ENCODE assay signal across 1 cellular context in genomic region chr10:86521620-86522384, GRCh38.
TF ChIP-seq lines count a peak whose summit lies in the region.

TSS of gene WAPL (minus strand) at chr10:86521792. CDS start at chr10:86518069, 3,723 bp downstream.

TF ChIP-seq in HepG2, 621 proteins besides CTCF, POLR2A, EP300 and RAD21 (continued from another document and continues in another):
- TF ChIP-seq CREB3 (CRISPR knock-in tag; IDR thresholded peaks at IDR 0.05) (peak; percentile 72; the same call in 1 of the 2 replicates), JUND (CRISPR knock-in tag; IDR thresholded peaks at IDR 0.05) (peak; percentile 24; the same call in 1 of the 2 replicates), ZNF207 (IDR thresholded peaks at IDR 0.05; ENCODE audit: borderline replicate concordance) (no peak), ZNF839 (CRISPR knock-in tag; IDR thresholded peaks at IDR 0.05; ENCODE audit: borderline replicate concordance) (no peak), ATF6 (CRISPR knock-in tag; conservative IDR thresholded peaks at IDR 0.05) (no peak), HDAC6 (IDR thresholded peaks at IDR 0.05; ENCODE audit: low read depth, low read length) (no peak), ZNF530 (CRISPR knock-in tag; IDR thresholded peaks at IDR 0.05; ENCODE audit: low read depth) (no peak), NR3C1 (CRISPR knock-in tag; IDR thresholded peaks at IDR 0.05) (no peak), RCOR2 (CRISPR knock-in tag; IDR thresholded peaks at IDR 0.05) (no peak), ZKSCAN5 (CRISPR knock-in tag; IDR thresholded peaks at IDR 0.05) (no peak), CC2D1A (CRISPR knock-in tag; IDR thresholded peaks at IDR 0.05) (no peak), SIX1 (CRISPR knock-in tag; IDR thresholded peaks at IDR 0.05; ENCODE audit: borderline replicate concordance) (no peak), SP5 (CRISPR knock-in tag; IDR thresholded peaks at IDR 0.05; ENCODE audit: borderline replicate concordance, low read depth) (no peak), ERF (CRISPR knock-in tag; IDR thresholded peaks at IDR 0.05) (peak; percentile 81), ZSCAN25 (CRISPR knock-in tag; IDR thresholded peaks at IDR 0.05) (no peak), ZNF275 (CRISPR knock-in tag; IDR thresholded peaks at IDR 0.05; ENCODE audit: borderline replicate concordance) (peak; percentile 57; the same call in 1 of the 2 replicates), PBX3 (CRISPR knock-in tag; IDR thresholded peaks at IDR 0.05; ENCODE audit: borderline replicate concordance) (peak; percentile 56; the same call in 1 of the 2 replicates), NKX3-1 (CRISPR knock-in tag; IDR thresholded peaks at IDR 0.05) (no peak), KDM5A (IDR thresholded peaks at IDR 0.05; ENCODE audit: borderline replicate concordance, low read length) (peak; percentile 45; the same call in 1 of the 2 replicates), ZBTB20 (CRISPR knock-in tag; IDR thresholded peaks at IDR 0.05; ENCODE audit: borderline replicate concordance, low read depth) (no peak), SMAD9 (CRISPR knock-in tag; IDR thresholded peaks at IDR 0.05) (no peak), KDM3A (CRISPR knock-in tag; IDR thresholded peaks at IDR 0.05; ENCODE audit: low read depth) (peak; percentile 54; the same call in 1 of the 2 replicates), ZNF10 (CRISPR knock-in tag; IDR thresholded peaks at IDR 0.05; ENCODE audit: borderline replicate concordance, low read depth) (no peak), ZNF513 (CRISPR knock-in tag; conservative IDR thresholded peaks at IDR 0.05) (no peak), CEBPG (CRISPR knock-in tag; IDR thresholded peaks at IDR 0.05) (no peak), ZNF572 (CRISPR knock-in tag; IDR thresholded peaks at IDR 0.05) (no peak), KLF16 (CRISPR knock-in tag; IDR thresholded peaks at IDR 0.05) (0 out of 4 replicates have a peak, but pooled peaks of 1 of the 2 experiments have one; percentile 48), ZNF280D (CRISPR knock-in tag; IDR thresholded peaks at IDR 0.05) (no peak), ZNF782 (CRISPR knock-in tag; IDR thresholded peaks at IDR 0.05; ENCODE audit: borderline replicate concordance) (0 out of 2 replicates have a peak, but pooled peaks have one; percentile 43), ZNF7 (CRISPR knock-in tag; IDR thresholded peaks at IDR 0.05) (0 out of 2 replicates have a peak, but pooled peaks have one; percentile 6), MZF1 (CRISPR knock-in tag; IDR thresholded peaks at IDR 0.05; ENCODE audit: borderline replicate concordance) (no peak), NONO (IDR thresholded peaks at IDR 0.05) (no peak), NONO (CRISPR knock-in tag; conservative IDR thresholded peaks at IDR 0.05) (peak; percentile 94), ZNF24 (IDR thresholded peaks at IDR 0.05) (no peak), ZHX2 (IDR thresholded peaks at IDR 0.05; ENCODE audit: low read depth) (peak; percentile 68; the same call in 1 of the 2 replicates), ZHX2 (CRISPR knock-in tag; IDR thresholded peaks at IDR 0.05; ENCODE audit: borderline replicate concordance) (peak; percentile 87; the same call in 1 of the 2 replicates), IRF2 (CRISPR knock-in tag; IDR thresholded peaks at IDR 0.05) (peak; percentile 90), ZNF768 (CRISPR knock-in tag; IDR thresholded peaks at IDR 0.05) (peak; percentile 79), STAG1 (CRISPR knock-in tag; IDR thresholded peaks at IDR 0.05) (no peak), MEIS1 (CRISPR knock-in tag; IDR thresholded peaks at IDR 0.05; ENCODE audit: borderline replicate concordance) (no peak), SNRNP70 (IDR thresholded peaks at IDR 0.05; ENCODE audit: low read depth, low read length) (no peak), HIVEP1 (CRISPR knock-in tag; IDR thresholded peaks at IDR 0.05) (no peak), ZNF761 (CRISPR knock-in tag; conservative IDR thresholded peaks at IDR 0.05) (no peak), JARID2 (CRISPR knock-in tag; IDR thresholded peaks at IDR 0.05; ENCODE audit: insufficient replicate concordance) (no peak), CENPX (CRISPR knock-in tag; IDR thresholded peaks at IDR 0.05) (no peak), ZNF136 (CRISPR knock-in tag; IDR thresholded peaks at IDR 0.05; ENCODE audit: low read depth) (no peak), ZNF878 (CRISPR knock-in tag; IDR thresholded peaks at IDR 0.05) (no peak), E2F5 (CRISPR knock-in tag; conservative IDR thresholded peaks at IDR 0.05) (peak; percentile 67; the same call in 1 of the 2 replicates), ZNF382 (CRISPR knock-in tag; IDR thresholded peaks at IDR 0.05; ENCODE audit: borderline replicate concordance) (no peak), SALL2 (CRISPR knock-in tag; IDR thresholded peaks at IDR 0.05) (peak; percentile 87), STAT5B (CRISPR knock-in tag; IDR thresholded peaks at IDR 0.05) (no peak), ZNF615 (CRISPR knock-in tag; IDR thresholded peaks at IDR 0.05; ENCODE audit: borderline replicate concordance) (no peak; the same call in 1 of the 2 replicates)
